ENCODE assay signal across 8 cellular contexts in the genomic region with DNA sequence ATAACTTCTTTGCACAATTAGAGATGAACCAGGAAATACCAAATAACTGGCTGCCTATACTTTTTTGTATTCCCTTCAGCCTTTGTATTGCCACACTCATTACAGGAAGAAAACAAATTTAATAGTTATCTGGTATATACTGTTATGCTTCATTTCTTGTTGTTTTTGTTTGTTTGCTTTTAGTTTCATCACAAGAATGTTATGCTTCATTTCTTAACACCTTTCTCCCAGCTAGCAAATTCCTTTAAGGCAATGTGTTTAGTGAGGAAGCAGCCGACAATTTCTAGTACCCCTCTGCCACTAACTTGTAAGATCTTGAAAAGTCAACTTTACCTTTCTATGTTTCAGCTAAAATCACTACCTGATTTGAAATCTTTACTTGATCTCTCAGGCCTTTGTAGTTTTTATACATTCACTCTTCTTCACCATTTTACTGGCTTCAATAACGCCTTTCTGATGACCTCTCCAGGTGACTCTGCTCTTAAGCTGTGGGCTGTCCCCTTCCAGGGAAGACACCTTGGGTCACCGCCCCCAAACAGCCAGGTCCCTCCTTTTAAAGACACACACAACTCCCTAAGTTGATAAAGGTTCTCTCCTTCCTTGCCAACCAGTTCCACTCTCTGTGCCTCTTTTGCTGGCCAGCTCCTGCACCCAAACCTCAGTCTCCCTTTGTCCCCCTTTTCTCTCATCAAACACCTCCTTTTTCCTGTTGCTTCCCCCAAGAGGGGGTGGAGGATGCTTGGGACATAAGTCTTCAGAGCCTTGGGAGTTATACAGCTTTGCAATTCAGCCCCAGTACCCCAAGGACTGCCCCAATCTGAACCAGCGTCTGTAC. TPM values are rescaled to one million over a fixed set of nuclear protein-coding genes. Genes with fewer than 3 reads are reported as not detected.
DNase-seq lines count a peak whose midpoint lies in the region; ATAC-seq, FAIRE-seq and TF ChIP-seq lines count a peak whose summit lies in the region.

No MANE protein-coding gene starts in this region.

- peaks cover 59% of the 10 kb centered on the region for H3K4me1 Mint-ChIP-seq in CD4-positive, alpha-beta T cell (ENCODE audit: low read depth)

- peak overlapping the region; percentile 66 for H3K27ac ChIP-seq in CD4-positive, alpha-beta T cell (ENCODE audit: low read depth, low read length)
- H3K27ac ChIP-seq in SJSA1 = peak overlapping the region; percentile 82
- H3K27ac ChIP-seq in pancreas = peak overlapping the region; percentile 52 to 83 (median 82)
- H3K27ac ChIP-seq in transverse colon = peak overlapping the region; percentile 93 to 97 (median 94)

- DNase-seq in CD4-positive, alpha-beta T cell = peak; percentile 47 to 70 (median 66)
- peak; percentile 81 for DNase-seq in LNCaP clone FGC (ENCODE audit: low read depth)
- DNase-seq in SJSA1 (ENCODE audit: low read depth in 1 of 2, low spot score in 2 of 2) = peak; percentile 51 to 52
- peak; percentile 82 for DNase-seq in activated naive CD4-positive, alpha-beta T cell treated with Interleukin-2 at 50 U/mL for 16 hours
- peak in 41 of 42 donors; percentile 16 to 78 (median 47) for DNase-seq in head of caudate nucleus
- DNase-seq in pancreas = peak; percentile 68 to 80 (median 78)
- DNase-seq in transverse colon = peak; percentile 89

- H3K27me3 Mint-ChIP-seq in CD4-positive, alpha-beta T cell = no peaks in the 10 kb centered on the region

- CTCF ChIA-PET in CD4-positive, alpha-beta T cell (lab: Charles Lee) = interaction anchor here (0.6 to 1.1 kb wide), 4 partner anchors 54 to 194 kb away, joined by 3 to 4 read pairs (median 4); a partner anchor contains a TSS

- ATAC-seq in CD4-positive, alpha-beta T cell (ENCODE audit: poor library complexity) = peak; percentile 55
- ATAC-seq in GM21529 (IDR thresholded peaks at IDR 0.05; ENCODE audit: unreplicated experiment) = peak; percentile 66
- ATAC-seq in pancreas = peak; percentile 84 to 89 (median 86)

- no peak for FAIRE-seq in pancreas (lab: Jason Lieb, UNC)

- peaks cover 11% of the 10 kb centered on the region for H3K4me1 ChIP-seq in SJSA1 (replicated peaks)
- peaks cover 15 to 34% (median 19%) of the 10 kb centered on the region in 3 donors for H3K4me1 ChIP-seq in pancreas
- peaks cover 0 to 47% (median 30%) of the 10 kb centered on the region in 4 donors for H3K4me1 ChIP-seq in transverse colon

- intact Hi-C loops in CD4-positive, alpha-beta T cell (cut with DNase I, micrococcal nuclease) = loop anchor here (2.0 to 5.0 kb wide), 5 partner anchors 49 to 522 kb away; a partner anchor contains a TSS
- intact Hi-C loops in head of caudate nucleus (cut with DNase I) = no loop called here
- intact Hi-C loops in pancreas (cut with DNase I) = no loop called here
- intact Hi-C loops in transverse colon (cut with DNase I; ENCODE audit: low total_unique reads) = no loop called here

- H3K4me3 Mint-ChIP-seq in CD4-positive, alpha-beta T cell = peak overlapping the region; percentile 99

- peaks cover 11% of the 10 kb centered on the region for H3K36me3 ChIP-seq in SJSA1
- H3K36me3 ChIP-seq in pancreas = no peaks in the 10 kb centered on the region
- H3K36me3 ChIP-seq in transverse colon = no peaks in the 10 kb centered on the region

- in situ Hi-C loops in transverse colon (cut with MboI; ENCODE audit: low pct_ligation_motif_present in 1 of 4, low pct_unique_long_range_greater_than_20kb in 1 of 4, low sequenced_read_pairs in 3 of 4) = no loop called here

- peak; percentile 96 for TF ChIP-seq POLR2A in transverse colon (IDR thresholded peaks at IDR 0.05)

- H3K4me3 ChIP-seq in LNCaP clone FGC (ENCODE audit: low read depth, low read length) = peak overlapping the region; percentile 90
- peak overlapping the region; percentile 99 for H3K4me3 ChIP-seq in SJSA1
- peak overlapping the region; percentile 77 to 91 (median 89) for H3K4me3 ChIP-seq in pancreas
- peak overlapping the region; percentile 92 to 98 (median 96) for H3K4me3 ChIP-seq in transverse colon

- POLR2A ChIA-PET in CD4-positive, alpha-beta T cell (lab: Charles Lee) = interaction anchor here (0.7 to 1.4 kb wide), 7 partner anchors 12 to 712 kb away, joined by 3 to 7 read pairs (median 3); a partner anchor contains a TSS

- no peaks in the 10 kb centered on the region for H3K27me3 ChIP-seq in CD4-positive, alpha-beta T cell (ENCODE audit: control insufficient read depth, insufficient read depth, low read length)
- H3K27me3 ChIP-seq in SJSA1 (replicated peaks) (0 out of 2 replicates have a peak, but pooled peaks cover 3% of the 10 kb centered on the region), pancreas (no peaks in the 10 kb centered on the region), transverse colon (no peaks in the 10 kb centered on the region)

- no peaks in the 10 kb centered on the region for H3K9me3 Mint-ChIP-seq in CD4-positive, alpha-beta T cell

- no peak for TF ChIP-seq CTCF in CD4-positive, alpha-beta T cell (IDR thresholded peaks at IDR 0.05)
- no peak for TF ChIP-seq CTCF in LNCaP clone FGC (IDR thresholded peaks at IDR 0.05; ENCODE audit: control insufficient read depth, extremely low read depth, insufficient read depth)
- no peak for TF ChIP-seq CTCF in pancreas (IDR thresholded peaks at IDR 0.05)
- TF ChIP-seq CTCF in transverse colon (IDR thresholded peaks at IDR 0.05) = no peak

- peaks cover 19% of the 10 kb centered on the region for H3K36me3 Mint-ChIP-seq in CD4-positive, alpha-beta T cell (ENCODE audit: low read depth)

- no peak for TF ChIP-seq EP300 in transverse colon (IDR thresholded peaks at IDR 0.05; ENCODE audit: low read depth)

- WGBS in pancreas, 2 donors = 1 to 3% methylated on average over 4 of the region's 4 CpGs
- WGBS in transverse colon (ENCODE audit: low coverage in 1 of 2), 2 donors = 4 to 15% methylated on average over 4 of the region's 4 CpGs

- peak overlapping the region; percentile 92 for H3K27ac Mint-ChIP-seq in CD4-positive, alpha-beta T cell

- H3K9me3 ChIP-seq in CD4-positive, alpha-beta T cell (ENCODE audit: control insufficient read depth, low read length) = no peaks in the 10 kb centered on the region
- H3K9me3 ChIP-seq in SJSA1 (replicated peaks) (no peaks in the 10 kb centered on the region), pancreas (no peaks in the 10 kb centered on the region), transverse colon (no peaks in the 10 kb centered on the region)

RNA-seq across cellular contexts. Expression of a gene that starts 1.2 kb away (rescaled TPM):
- total RNA-seq in CD4-positive, alpha-beta T cell = 10 to 100 TPM; 14.6 to 16.3 TPM
- 4.7 TPM in 2 replicates for total RNA-seq in SJSA1 (2014; rRNA removed; shearing (Covaris generic))
- 10 to 100 TPM; 11.1 to 15.8 (median 11.7) TPM for total RNA-seq in pancreas
- 10 to 100 TPM; 16.7 to 19.3 TPM for polyA plus RNA-seq in pancreas
- total RNA-seq in transverse colon = 10 to 100 TPM; 34.8 to 81.8 (median 44.2) TPM

RNA-seq across cellular contexts. Expression of a gene that starts 48.4 kb away (rescaled TPM):
- total RNA-seq in CD4-positive, alpha-beta T cell = 10 to 100 TPM; 32.4 to 32.6 TPM
- 1.5 and 3.9 TPM in 2 replicates for total RNA-seq in SJSA1 (2014; rRNA removed; shearing (Covaris generic))
- total RNA-seq in pancreas = 10 to 100 TPM; 12.1 to 23.7 (median 13.9) TPM
- 10 to 100 TPM; 24.1 to 30.3 TPM for polyA plus RNA-seq in pancreas
- 10 to 100 TPM; 11.2 to 19.1 (median 15.1) TPM for total RNA-seq in transverse colon

RNA-seq across cellular contexts. Expression of a gene that starts 52.2 kb away (rescaled TPM):
- total RNA-seq in CD4-positive, alpha-beta T cell = 10 to 100 TPM; 15.6 to 18.8 TPM
- total RNA-seq in SJSA1 (2014; rRNA removed; shearing (Covaris generic)) = 26.1 and 27.0 TPM in 2 replicates
- total RNA-seq in pancreas (10 to 100 TPM; 12.2 to 24.3 (median 19.4) TPM), transverse colon (100 to 1,000 TPM; 257 to 393 (median 359) TPM)
- 10 to 100 TPM; 29.8 to 42.5 TPM for polyA plus RNA-seq in pancreas

Comparison
In these comparisons a context has a peak if more than half of its experiments do, and no peak if none do; other contexts are left out.
1. Peak in every context shown above with its lines: DNase-seq, ATAC-seq, H3K4me3 ChIP-seq and H3K27ac ChIP-seq.
2. intact Hi-C loops: an anchor here in CD4-positive, alpha-beta T cell (2.0 to 5.0 kb wide); none called in head of caudate nucleus, pancreas and transverse colon.